In genomic region chr22:32465661-32466060, GRCh38 we compare ENCODE assay signal across 14 cellular contexts.
"Had no signal": no experiment of that assay in that cellular context is flagged by ENCODE, and none has a peak within 500 bp of the region (broad histone marks: within the 10 kb centered on the region; RNA-seq: fewer than 3 reads in every experiment).

No MANE protein-coding gene starts in this region.

- DNase-seq: KBM-7, MV-4-11, NCI-H1092, NCI-H1105 treated with DMSO at 0.1 percent for 48 hours, NCI-H1417 treated with DMSO at 0.1 percent for 48 hours, NCI-H187, NCI-H2029 treated with DMSO at 0.1 percent for 48 hours, NCI-H2171 treated with DMSO at 0.1 percent for 48 hours, NCI-H524 treated with DMSO at 0.1 percent for 48 hours, NCI-H774, SHP77, SK-N-SH, SW 1271, T-cell had no signal
